8 cellular contexts compared by ENCODE assay signal in the genomic region with DNA sequence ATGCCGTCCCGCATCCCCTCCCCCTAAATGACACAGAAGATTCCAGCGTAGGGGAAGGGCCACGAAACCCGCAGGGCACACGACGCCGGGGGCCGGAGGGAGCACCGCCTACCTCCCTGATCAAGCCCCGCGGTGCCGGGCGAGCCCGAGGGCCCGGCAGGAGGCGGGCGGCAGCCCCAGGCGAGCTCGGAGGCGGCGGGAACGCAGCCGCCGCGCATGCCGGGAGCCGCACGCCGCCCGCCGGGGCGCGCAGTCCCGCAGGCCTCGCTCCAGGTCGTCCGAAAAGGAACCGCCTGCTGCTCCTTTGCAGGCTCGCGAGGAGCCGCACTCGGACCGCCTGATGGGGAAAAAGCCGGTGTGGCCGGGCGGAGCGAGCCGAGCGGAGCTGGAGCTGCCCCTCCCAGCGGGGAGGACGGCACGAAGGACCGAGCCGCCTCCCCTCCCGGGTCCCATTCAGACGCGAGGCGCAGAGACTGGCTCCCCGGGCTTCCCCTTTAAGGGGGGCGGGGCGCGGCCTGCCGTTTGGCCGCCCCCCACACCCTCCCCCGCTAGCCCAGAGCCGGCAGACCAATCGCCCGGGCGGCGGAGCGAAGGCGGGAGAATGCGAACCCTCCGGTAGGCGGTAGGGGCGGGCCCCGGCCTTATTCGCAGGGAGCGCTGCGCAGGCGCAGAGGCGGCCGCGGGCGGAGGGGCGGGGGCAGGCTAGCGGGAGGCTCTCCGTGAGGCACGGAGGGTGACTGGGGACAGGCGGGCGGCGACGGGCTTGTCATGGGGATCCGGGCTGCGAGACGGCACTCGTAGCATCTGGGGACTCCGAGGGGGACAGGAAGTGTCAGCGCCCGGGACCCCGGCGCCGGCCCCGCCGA. TPM values are rescaled to one million over a fixed set of nuclear protein-coding genes. Genes with fewer than 3 reads are reported as not detected.
DNase-seq lines count a peak whose midpoint lies in the region; ATAC-seq and TF ChIP-seq lines count a peak whose summit lies in the region.

No MANE protein-coding gene starts in this region.

- H3K79me2 ChIP-seq in SU-DHL-6 (ENCODE audit: insufficient read depth, low read length): peaks cover 58% of the 10 kb centered on the region

- intact Hi-C loops in cardiac septum (cut with DNase I): loop anchor here (2.0 to 10.0 kb wide), 3 partner anchors 33 to 409 kb away; a partner anchor contains a TSS

- H3K36me3 ChIP-seq in SU-DHL-6 (ENCODE audit: low read length) (no peaks in the 10 kb centered on the region), adipocyte (ENCODE audit: control insufficient read depth, insufficient read depth, low read length, severe bottlenecking) (no peaks in the 10 kb centered on the region), upper lobe of left lung (no peaks in the 10 kb centered on the region)

- peak overlapping the region; percentile 76 for H3K27ac ChIP-seq in SU-DHL-6 (ENCODE audit: low read depth, low read length)
- H3K27ac ChIP-seq in upper lobe of left lung: peak overlapping the region; percentile 94 to 98 (median 98)

- TF ChIP-seq EP300 in upper lobe of left lung (IDR thresholded peaks at IDR 0.05): peak in 1 of 4 donors; percentile 17

- peak; percentile 69 for ATAC-seq in HG02759 (IDR thresholded peaks at IDR 0.05; ENCODE audit: unreplicated experiment)
- peak; percentile 96 to 99 for ATAC-seq in upper lobe of left lung (ENCODE audit: low FRiP score in 2 of 2)

- peaks cover 18% of the 10 kb centered on the region for H4K20me1 ChIP-seq in SU-DHL-6 (ENCODE audit: low read depth, low read length)

- no peaks in the 10 kb centered on the region for H3F3A ChIP-seq in SU-DHL-6 (ENCODE audit: insufficient read depth)

- H3K9me2 ChIP-seq in SU-DHL-6 (replicated peaks; ENCODE audit: insufficient read depth, low read length): no peaks in the 10 kb centered on the region

- H3K27me3 ChIP-seq in SU-DHL-6 (ENCODE audit: low read length): no peaks in the 10 kb centered on the region
- no peaks in the 10 kb centered on the region for H3K27me3 ChIP-seq in adipocyte (replicated peaks; ENCODE audit: control insufficient read depth, insufficient read depth, low read length)
- no peaks in the 10 kb centered on the region for H3K27me3 ChIP-seq in upper lobe of left lung

- H3K9ac ChIP-seq in SU-DHL-6 (ENCODE audit: low read length) (peak overlapping the region; percentile 76), adipocyte (ENCODE audit: low read length) (peak overlapping the region; percentile 95)

- TF ChIP-seq CTCF in GM12872 (IDR thresholded peaks at IDR 0.05; ENCODE audit: insufficient read depth, low read depth, low read length): 0 out of 3 replicates have a peak, but pooled peaks have one; percentile 13
- TF ChIP-seq CTCF in SU-DHL-6 (IDR thresholded peaks at IDR 0.05; ENCODE audit: insufficient read depth, low read length, poor library complexity, severe bottlenecking): no peak
- TF ChIP-seq CTCF in upper lobe of left lung (IDR thresholded peaks at IDR 0.05): peak in 5 of 6 experiments; percentile 29 to 55 (median 32)

- peak overlapping the region; percentile 79 for H3K4me2 ChIP-seq in SU-DHL-6 (ENCODE audit: low read depth, low read length, poor library complexity, severe bottlenecking)

- peak overlapping the region; percentile 85 for H2AFZ ChIP-seq in SU-DHL-6 (ENCODE audit: low read depth, low read length, severe bottlenecking)

- H3K4me3 ChIP-seq in SU-DHL-6 (ENCODE audit: insufficient read depth, low read length, poor library complexity, severe bottlenecking) (peak overlapping the region; percentile 92), adipocyte (ENCODE audit: low read length) (peak overlapping the region; percentile 97), upper lobe of left lung (peak overlapping the region; percentile 91 to 98 (median 96))

- 0% methylated on average over 6 to 37 of the region's 106 CpGs for WGBS in upper lobe of left lung, 2 donors

- H3K9me3 ChIP-seq in SU-DHL-6 (ENCODE audit: insufficient read depth, low read length) (no peaks in the 10 kb centered on the region), adipocyte (ENCODE audit: control insufficient read depth, low read length) (no peaks in the 10 kb centered on the region), upper lobe of left lung (no peaks in the 10 kb centered on the region)

- H3K4me1 ChIP-seq in adipocyte (ENCODE audit: control insufficient read depth, insufficient read depth, low read length) (peaks cover 40% of the 10 kb centered on the region), upper lobe of left lung (peaks cover 6 to 22% (median 19%) of the 10 kb centered on the region in 4 donors)

- DNase-seq in NCI-H128 (lab: John Stamatoyannopoulos, UW; ENCODE audit: unreplicated experiment): peak; percentile 88
- DNase-seq in adipocyte (ENCODE audit: low read depth): peak; percentile 100
- DNase-seq in cardiac septum (ENCODE audit: low spot score): peak; percentile 100
- DNase-seq in pons (ENCODE audit: low spot score): peak; percentile 97
- peak; percentile 99 to 100 for DNase-seq in upper lobe of left lung

- peak in 3 of 4 donors; percentile 33 to 80 (median 67) for TF ChIP-seq POLR2A in upper lobe of left lung (IDR thresholded peaks at IDR 0.05)

RNA-seq across cellular contexts. Expression of a gene that starts 0.6 kb away (rescaled TPM):
- total RNA-seq in cardiac septum: 6.2 TPM
- 10 to 100 TPM in 4 of 6 donors, 1 to 10 TPM in 2; 8.2 to 27.7 (median 10.8) TPM for total RNA-seq in upper lobe of left lung

RNA-seq across cellular contexts. Expression of a gene that starts 59.9 kb away (rescaled TPM):
- total RNA-seq in cardiac septum (9.5 TPM), upper lobe of left lung (10 to 100 TPM in 5 of 6 donors, 1 to 10 TPM in 1; 7.8 to 25.7 (median 15.6) TPM)

Comparison
In these comparisons a context has a peak if more than half of its experiments do, and no peak if none do; other contexts are left out.
1. Peak in every context shown above with its lines: DNase-seq, ATAC-seq, H3K4me3 ChIP-seq and H3K27ac ChIP-seq.